ENCODE assay signal across 20 cellular contexts in genomic region chr7:94763268-94763667, GRCh38.
DNase-seq lines count a peak whose midpoint lies in the region; ATAC-seq and TF ChIP-seq lines count a peak whose summit lies in the region.
"Had no signal": no experiment of that assay in that cellular context is flagged by ENCODE, and none has a peak within 500 bp of the region (broad histone marks: within the 10 kb centered on the region; RNA-seq: fewer than 3 reads in every experiment).

No MANE protein-coding gene starts in this region.

- no peaks in the 10 kb centered on the region for H3K36me3 Mint-ChIP-seq in glutamatergic neuron (ENCODE audit: unreplicated experiment)
- H3K36me3 Mint-ChIP-seq: stimulated activated memory B cell treated with anti-CD40 and anti-IgM and Interleukin-4, amounts not matched to agents 10 μg/mL and 1 μg/mL and 100 μg/mL, for 72 hours had no signal

- H3K36me3 ChIP-seq in SK-N-MC (ENCODE audit: insufficient read depth, low read length): no peaks in the 10 kb centered on the region
- H3K36me3 ChIP-seq: spleen had no signal

- H3K27ac Mint-ChIP-seq in glutamatergic neuron (ENCODE audit: unreplicated experiment): no peak overlapping the region
- H3K27ac Mint-ChIP-seq: activated CD4-positive, alpha-beta memory T cell treated with anti-CD3 and anti-CD28 coated beads, Interleukin-2, amount 10 ng/mL, durations not matched to agents 7 days and 5 days; activated T-cell treated with anti-CD3 and anti-CD28 coated beads, Interleukin-2, amount 50 U/mL, for 72 hours; stimulated activated memory B cell treated with anti-CD40 and anti-IgM and Interleukin-4, amounts not matched to agents 10 μg/mL and 1 μg/mL and 100 μg/mL, for 72 hours had no signal

- H3K4me3 ChIP-seq in SK-N-MC: 0 out of 2 replicates have a peak overlapping the region, but pooled peaks have one; percentile 18
- H3K4me3 ChIP-seq: spleen had no signal

- H3K9me3 ChIP-seq in SK-N-MC (ENCODE audit: low read depth, low read length): no peaks in the 10 kb centered on the region

- ATAC-seq in GM19468 (IDR thresholded peaks at IDR 0.05; ENCODE audit: extremely low read depth, unreplicated experiment): peak; percentile 26
- no peak for ATAC-seq in left cardiac atrium
- no peak for ATAC-seq in GM21717 (IDR thresholded peaks at IDR 0.05; ENCODE audit: unreplicated experiment)
- ATAC-seq in GM18505 (IDR thresholded peaks at IDR 0.05; ENCODE audit: unreplicated experiment): no peak
- ATAC-seq: activated T-cell treated with anti-CD3 and anti-CD28 coated beads, Interleukin-2, amount 50 U/mL, for 72 hours; PC-3; stimulated activated memory B cell treated with anti-CD40 and anti-IgM and Interleukin-4, amounts not matched to agents 10 μg/mL and 1 μg/mL and 100 μg/mL, for 72 hours had no signal

- H3K9me3 Mint-ChIP-seq in glutamatergic neuron (ENCODE audit: unreplicated experiment): no peaks in the 10 kb centered on the region
- H3K9me3 Mint-ChIP-seq: activated CD4-positive, alpha-beta memory T cell treated with anti-CD3 and anti-CD28 coated beads, Interleukin-2, amount 10 ng/mL, durations not matched to agents 7 days and 5 days; stimulated activated memory B cell treated with anti-CD40 and anti-IgM and Interleukin-4, amounts not matched to agents 10 μg/mL and 1 μg/mL and 100 μg/mL, for 72 hours had no signal

- H3K9ac ChIP-seq in SK-N-MC (ENCODE audit: insufficient read length): no peak overlapping the region

- TF ChIP-seq CTCF in glutamatergic neuron (IDR thresholded peaks at IDR 0.05; ENCODE audit: partially characterized antibody, unreplicated experiment): no peak

- no peak for TF ChIP-seq POLR2A in GM18505 (IDR thresholded peaks at IDR 0.05; ENCODE audit: borderline replicate concordance, extremely low read depth, insufficient read depth, insufficient read length)

- peak; percentile 2 for DNase-seq in AG08396 (ENCODE audit: low spot score)
- DNase-seq in SK-N-MC (ENCODE audit: low read depth, low spot score): peak; percentile 67
- DNase-seq in glutamatergic neuron: peak; percentile 28
- no peak for DNase-seq in left cardiac atrium
- no peak for DNase-seq in 8988T
- DNase-seq: ACHN; activated CD4-positive, alpha-beta memory T cell treated with anti-CD3 and anti-CD28 coated beads, Interleukin-2, amount 10 ng/mL, durations not matched to agents 7 days and 5 days; activated T-cell treated with anti-CD3 and anti-CD28 coated beads, Interleukin-2, amount 50 U/mL, for 72 hours; amniotic stem cell; cerebellar nuclear complex; GDM1; MM.1S; NCI-H1930; NCI-H510A treated with DMSO at 0.1 percent for 48 hours; PC-3; spleen had no signal

- intact Hi-C loops in left cardiac atrium (cut with DNase I): no loop called here

- H3K4me3 Mint-ChIP-seq in glutamatergic neuron (ENCODE audit: unreplicated experiment): no peak overlapping the region
- H3K4me3 Mint-ChIP-seq: activated CD4-positive, alpha-beta memory T cell treated with anti-CD3 and anti-CD28 coated beads, Interleukin-2, amount 10 ng/mL, durations not matched to agents 7 days and 5 days; activated T-cell treated with anti-CD3 and anti-CD28 coated beads, Interleukin-2, amount 50 U/mL, for 72 hours; stimulated activated memory B cell treated with anti-CD40 and anti-IgM and Interleukin-4, amounts not matched to agents 10 μg/mL and 1 μg/mL and 100 μg/mL, for 72 hours had no signal

- H3K27me3 Mint-ChIP-seq in glutamatergic neuron (ENCODE audit: unreplicated experiment): no peaks in the 10 kb centered on the region
- H3K27me3 Mint-ChIP-seq: activated CD4-positive, alpha-beta memory T cell treated with anti-CD3 and anti-CD28 coated beads, Interleukin-2, amount 10 ng/mL, durations not matched to agents 7 days and 5 days had no signal

- no peak overlapping the region for H3K27ac ChIP-seq in SK-N-MC
- H3K27ac ChIP-seq: spleen had no signal

- H3K4me1 Mint-ChIP-seq in glutamatergic neuron (ENCODE audit: low read depth, unreplicated experiment): peaks cover 5% of the 10 kb centered on the region
- H3K4me1 Mint-ChIP-seq: activated CD4-positive, alpha-beta memory T cell treated with anti-CD3 and anti-CD28 coated beads, Interleukin-2, amount 10 ng/mL, durations not matched to agents 7 days and 5 days; stimulated activated memory B cell treated with anti-CD40 and anti-IgM and Interleukin-4, amounts not matched to agents 10 μg/mL and 1 μg/mL and 100 μg/mL, for 72 hours had no signal

Comparison
In these comparisons a context has a peak if more than half of its experiments do, and no peak if none do; other contexts are left out.
1. DNase-seq: peak in AG08396 (single experiment), SK-N-MC (single experiment) and glutamatergic neuron (single experiment); none in left cardiac atrium (single experiment) and 8988T (single experiment).